In the genomic region with DNA sequence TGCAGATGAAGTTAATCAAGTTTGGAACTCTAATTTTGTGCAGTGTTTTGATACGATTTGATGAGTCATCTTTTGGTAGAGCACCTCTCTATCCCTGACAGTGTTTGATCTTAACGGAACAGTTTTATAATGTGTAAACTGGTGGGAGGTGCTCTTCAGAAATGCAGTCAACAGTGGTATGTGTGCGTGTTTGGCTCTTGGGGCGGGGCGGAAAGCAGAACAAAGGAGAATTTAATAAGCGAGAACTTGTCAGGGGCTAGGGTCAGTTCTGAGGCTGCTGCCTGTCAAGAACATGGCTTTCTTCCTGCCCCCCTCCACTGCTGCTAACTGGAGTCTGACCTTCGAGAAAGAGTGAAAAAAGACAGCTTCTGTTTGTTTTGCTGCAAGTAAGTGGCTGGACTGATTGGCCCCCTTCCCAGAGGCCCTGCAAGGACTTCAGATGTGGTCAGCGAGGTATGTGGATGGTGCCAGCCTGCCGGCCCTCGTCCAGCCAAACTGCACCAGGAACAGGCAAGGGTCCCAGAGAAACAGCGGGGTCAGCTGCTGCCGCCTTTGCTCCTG, we compare ENCODE assay signal across 8 cellular contexts. TPM values are rescaled to one million over a fixed set of nuclear protein-coding genes. Genes with fewer than 3 reads are reported as not detected.
A peak's percentile ranks its signal among the peaks of the same experiment; 100 is the strongest.
DNase-seq lines count a peak whose midpoint lies in the region; ATAC-seq and TF ChIP-seq lines count a peak whose summit lies in the region.

No MANE protein-coding gene starts in this region.

- no peaks in the 10 kb centered on the region for H3K27me3 ChIP-seq in body of pancreas

- no peaks in the 10 kb centered on the region for H3K9me3 Mint-ChIP-seq in T-helper 2 cell treated with Interferon-gamma antibody and Interleukin-4, amounts not matched to agents 5 μg/mL and 100 μg/mL, for 36 hours

- H3K4me3 ChIP-seq in body of pancreas, result no peak overlapping the region

- peak; percentile 71 for ATAC-seq in body of pancreas
- no peak for ATAC-seq in GM18870 (IDR thresholded peaks at IDR 0.05; ENCODE audit: unreplicated experiment)
- ATAC-seq in HG02970 (IDR thresholded peaks at IDR 0.05; ENCODE audit: low FRiP score, unreplicated experiment), result no peak

- no peaks in the 10 kb centered on the region for H3K36me3 ChIP-seq in body of pancreas (replicated peaks in 1 of 2; ENCODE audit: insufficient read depth in 1 of 2, low read depth in 2 of 2)

- no peaks in the 10 kb centered on the region for H3K9me3 ChIP-seq in body of pancreas

- intact Hi-C loops in body of pancreas (cut with DNase I), result no loop called here

- peaks cover 46% of the 10 kb centered on the region for H3K4me1 Mint-ChIP-seq in T-helper 2 cell treated with Interferon-gamma antibody and Interleukin-4, amounts not matched to agents 5 μg/mL and 100 μg/mL, for 36 hours (ENCODE audit: low read depth)

- TF ChIP-seq CTCF in body of pancreas (IDR thresholded peaks at IDR 0.05), result no peak

- H3K36me3 Mint-ChIP-seq in T-helper 2 cell treated with Interferon-gamma antibody and Interleukin-4, amounts not matched to agents 5 μg/mL and 100 μg/mL, for 36 hours (ENCODE audit: low read depth), result peaks cover 30% of the 10 kb centered on the region

- TF ChIP-seq POLR2A in body of pancreas (IDR thresholded peaks at IDR 0.05), result no peak

- WGBS in body of pancreas, 2 donors, result 3 to 21% methylated on average over 10 to 12 of the region's 12 CpGs

- no peaks in the 10 kb centered on the region for H3K27me3 Mint-ChIP-seq in T-helper 2 cell treated with Interferon-gamma antibody and Interleukin-4, amounts not matched to agents 5 μg/mL and 100 μg/mL, for 36 hours (ENCODE audit: low read depth)

- peaks cover 31% of the 10 kb centered on the region for H3K4me1 ChIP-seq in body of pancreas

- DNase-seq in Daoy (ENCODE audit: low read depth), result peak; percentile 64
- peak; percentile 71 for DNase-seq in T-helper 2 cell treated with Interferon-gamma antibody and Interleukin-4, amounts not matched to agents 5 μg/mL and 100 μg/mL, for 36 hours (ENCODE audit: low spot score)
- DNase-seq in body of pancreas, result peak; percentile 61 to 77 (median 68)
- peak; percentile 69 for DNase-seq in kidney tubule cell (ENCODE audit: low spot score)
- DNase-seq in stimulated activated CD4-positive, alpha-beta T cell treated with anti-CD3 and anti-CD28 coated beads, Interleukin-15, amount 100 ng/mL, for 48 hours (ENCODE audit: low read depth in 2 of 2), result peak; percentile 47 to 53
- no peak for DNase-seq in NCI-H1436 treated with DMSO at 0.1 percent for 48 hours (lab: John Stamatoyannopoulos, UW)

- peak overlapping the region; percentile 80 for H3K27ac Mint-ChIP-seq in T-helper 2 cell treated with Interferon-gamma antibody and Interleukin-4, amounts not matched to agents 5 μg/mL and 100 μg/mL, for 36 hours

- peak overlapping the region; percentile 53 for H3K4me3 Mint-ChIP-seq in T-helper 2 cell treated with Interferon-gamma antibody and Interleukin-4, amounts not matched to agents 5 μg/mL and 100 μg/mL, for 36 hours

- H3K27ac ChIP-seq in body of pancreas, result peak overlapping the region; percentile 43 to 69 (median 58)

RNA-seq across cellular contexts. Expression of a gene that starts 40.8 kb away (rescaled TPM):
- 0.86 and 2.2 TPM in 2 replicates for total RNA-seq in Daoy (2014; rRNA removed; shearing (Covaris generic))
- 10 to 100 TPM in 1 of 2 donors, 1 to 10 TPM in 1; 1.3 to 11.4 TPM for total RNA-seq in body of pancreas

RNA-seq across cellular contexts. Expression of a gene that starts 59.6 kb away (rescaled TPM):
- 289 and 321 TPM in 2 replicates for total RNA-seq in Daoy (2014; rRNA removed; shearing (Covaris generic))
- 10 to 100 TPM; 14.5 to 21.5 TPM for total RNA-seq in body of pancreas

Comparison
In these comparisons a context has a peak if more than half of its experiments do, and no peak if none do; other contexts are left out.
1. RNA of a gene that starts 59.6 kb away (total RNA-seq): 289 to 321 TPM in Daoy; 14.5 to 21.5 TPM in body of pancreas; every median in the first group is over 10 times any median in the second.